ENCODE assay signal across 10 cellular contexts in the genomic region with DNA sequence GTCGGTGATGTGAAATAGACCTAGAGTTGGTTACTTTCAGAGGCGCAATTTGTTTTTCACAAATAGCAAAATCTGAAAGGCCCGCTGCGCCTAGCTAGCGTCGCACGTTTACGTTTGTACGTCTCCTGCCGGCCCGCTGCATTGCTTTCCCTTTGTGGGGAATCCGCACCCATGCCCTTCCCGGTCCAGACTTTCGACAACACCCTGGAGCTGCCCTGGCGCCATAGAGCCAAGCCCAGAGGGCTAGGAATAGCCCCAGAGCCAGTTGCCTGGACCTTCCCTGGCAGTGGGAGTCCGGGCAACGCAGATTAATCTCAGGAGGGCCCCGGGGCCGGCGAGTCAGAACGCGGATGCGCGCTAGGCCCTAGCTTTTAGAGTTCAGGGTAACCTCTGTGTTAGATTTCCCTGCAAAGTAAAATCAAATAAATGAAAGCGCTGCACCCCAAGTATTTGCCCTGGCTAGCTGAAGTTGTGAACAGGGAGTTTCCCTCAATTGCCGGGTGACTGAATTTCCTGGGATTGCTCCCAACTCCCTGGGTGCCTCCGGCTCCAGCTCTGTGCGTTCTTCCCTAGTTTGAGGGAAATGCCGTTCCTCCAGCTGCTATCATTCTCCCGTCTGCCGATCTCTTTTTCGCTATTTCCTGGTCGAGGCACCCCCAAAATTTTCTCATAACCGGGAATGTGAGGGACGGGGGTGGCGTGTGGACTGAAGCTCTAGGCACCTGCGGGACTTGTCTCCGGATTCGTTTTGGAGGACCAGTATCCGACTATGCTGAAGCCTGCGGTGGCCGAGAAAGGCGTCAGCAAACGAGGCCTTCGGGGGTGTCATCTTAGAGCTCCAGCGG. TPM values are rescaled to one million over a fixed set of nuclear protein-coding genes. Genes with fewer than 3 reads are reported as not detected.
A peak's percentile ranks its signal among the peaks of the same experiment; 100 is the strongest.
DNase-seq lines count a peak whose midpoint lies in the region; FAIRE-seq and TF ChIP-seq lines count a peak whose summit lies in the region.
"Had no signal": no experiment of that assay in that cellular context is flagged by ENCODE, and none has a peak within 500 bp of the region (broad histone marks: within the 10 kb centered on the region; RNA-seq: fewer than 3 reads in every experiment).

No MANE protein-coding gene starts in this region.

- H3K23ac ChIP-seq in trophoblast cell (ENCODE audit: low read length) = no peak overlapping the region

- no peak overlapping the region for H4K12ac ChIP-seq in trophoblast cell (ENCODE audit: low read depth, low read length)

- no peak overlapping the region for H4K91ac ChIP-seq in trophoblast cell (ENCODE audit: low read depth, low read length)

- H2AFZ ChIP-seq in endothelial cell of umbilical vein (ENCODE audit: low read depth, low read length) (no peak overlapping the region), trophoblast cell (ENCODE audit: insufficient read depth, low read length, poor library complexity) (no peak overlapping the region)

- H4K20me1 ChIP-seq in endothelial cell of umbilical vein (replicated peaks; ENCODE audit: control insufficient read depth, extremely low read depth, insufficient read depth, low read length) = no peaks in the 10 kb centered on the region

- H3K4me2 ChIP-seq in endothelial cell of umbilical vein (ENCODE audit: insufficient read depth, low read length) = no peak overlapping the region
- H3K4me2 ChIP-seq in trophoblast cell (ENCODE audit: low read length) = peak overlapping the region; percentile 56

- H3K4ac ChIP-seq in trophoblast cell (ENCODE audit: low read depth, low read length) = no peak overlapping the region

- DNase-seq in Calu3 (no peak), endothelial cell of umbilical vein (ENCODE audit: low read depth, low spot score) (no peak), trophoblast cell (no peak), DMS153 (lab: John Stamatoyannopoulos, UW) (no peak), NCI-H146 (lab: John Stamatoyannopoulos, UW) (no peak), T-helper 9 cell (no peak)
- DNase-seq: activated gamma-delta T cell, left colon had no signal

- FAIRE-seq in endothelial cell of umbilical vein (lab: Jason Lieb, UNC) = no peak

- no peaks in the 10 kb centered on the region for H3K36me3 ChIP-seq in endothelial cell of umbilical vein (ENCODE audit: control insufficient read depth in 2 of 2, extremely low read depth in 1 of 2, insufficient read depth in 2 of 2, low read length in 2 of 2)
- H3K36me3 ChIP-seq in trophoblast cell (ENCODE audit: control insufficient read depth in 1 of 2, insufficient read depth in 2 of 2, low read length in 2 of 2) = no peaks in the 10 kb centered on the region

- H3K27ac ChIP-seq in endothelial cell of umbilical vein (ENCODE audit: insufficient read depth, low read depth, low read length) (no peak overlapping the region), trophoblast cell (ENCODE audit: low read depth, low read length) (no peak overlapping the region)

- H2BK120ac ChIP-seq in trophoblast cell (ENCODE audit: insufficient read depth, low read length, poor library complexity) = no peak overlapping the region

- TF ChIP-seq CTCF in Calu3 (IDR thresholded peaks at IDR 0.05; ENCODE audit: unreplicated experiment) (no peak), endothelial cell of umbilical vein (IDR thresholded peaks at IDR 0.05; ENCODE audit: extremely low read depth in 1 of 2, insufficient read depth in 1 of 2, low read depth in 1 of 2, low read length in 2 of 2) (no peak)

- H3K79me2 ChIP-seq in endothelial cell of umbilical vein (ENCODE audit: control insufficient read depth, insufficient read depth, low read length) (no peaks in the 10 kb centered on the region), trophoblast cell (ENCODE audit: control insufficient read depth, insufficient read depth, low read length, poor library complexity) (peaks cover 6% of the 10 kb centered on the region)

- no peak overlapping the region for H3K27ac Mint-ChIP-seq in Calu3 (ENCODE audit: unreplicated experiment)
- H3K27ac Mint-ChIP-seq in IgD-negative memory B cell = peak overlapping the region; percentile 31 to 90 (median 90)

- H4K8ac ChIP-seq in trophoblast cell (ENCODE audit: low read depth, low read length) = no peak overlapping the region

- no peak overlapping the region for H2AK5ac ChIP-seq in trophoblast cell (ENCODE audit: low read length)

- CTCF ChIA-PET in Calu3 (lab: Charles Lee) (no interaction called here), endothelial cell of umbilical vein (lab: Charles Lee) (interaction anchor here (0.7 to 4.2 kb wide), 6 partner anchors 10 to 816 kb away, joined by 3 to 21 read pairs (median 5); no protein-coding TSS in a partner anchor)

- H3K14ac ChIP-seq in trophoblast cell (ENCODE audit: low read length) = no peak overlapping the region

- H3K9me3 Mint-ChIP-seq in Calu3 (ENCODE audit: low read depth, unreplicated experiment) (no peaks in the 10 kb centered on the region), IgD-negative memory B cell (peaks cover 0 to 6% (median 0%) of the 10 kb centered on the region in 3 donors)

- no peak overlapping the region for H2BK5ac ChIP-seq in trophoblast cell (ENCODE audit: low read depth, low read length, poor library complexity)

- H3K9me3 ChIP-seq in endothelial cell of umbilical vein (replicated peaks; ENCODE audit: control insufficient read depth, insufficient read depth, low read length) (no peaks in the 10 kb centered on the region), trophoblast cell (ENCODE audit: insufficient read depth, low read depth, low read length) (no peaks in the 10 kb centered on the region)

- no peaks in the 10 kb centered on the region for H3K9me1 ChIP-seq in endothelial cell of umbilical vein (replicated peaks; ENCODE audit: control insufficient read depth, extremely low read depth, insufficient read depth, low read length)

- H2BK12ac ChIP-seq in trophoblast cell (ENCODE audit: low read length) = no peak overlapping the region

- dilution Hi-C loops in endothelial cell of umbilical vein (cut with MboI; ENCODE audit: extremely low pct_ligation_motif_present, low sequenced_read_pairs) = no loop called here

- WGBS in trophoblast cell (ENCODE audit: extremely low coverage, insufficient coverage, insufficient read length) = no CpG with 5 or more reads among the region's 46 CpGs

- peaks cover 16% of the 10 kb centered on the region for H3K79me1 ChIP-seq in trophoblast cell (ENCODE audit: low read length)

- no peak for TF ChIP-seq POLR2A in endothelial cell of umbilical vein (IDR thresholded peaks at IDR 0.05; ENCODE audit: low read depth, low read length)

- POLR2A ChIA-PET in endothelial cell of umbilical vein (lab: Charles Lee) = no interaction called here

- H3K4me3 Mint-ChIP-seq in Calu3 (ENCODE audit: low read depth, unreplicated experiment) (peak overlapping the region; percentile 73), IgD-negative memory B cell (peak overlapping the region; percentile 5 to 88 (median 63))

- peaks cover 9% of the 10 kb centered on the region for H3K4me1 Mint-ChIP-seq in Calu3 (ENCODE audit: low read depth, unreplicated experiment)
- H3K4me1 Mint-ChIP-seq in IgD-negative memory B cell = peaks cover 0 to 7% (median 5%) of the 10 kb centered on the region in 3 donors

- no TSS peak for BruUV-seq in Calu3 (replicated peaks; lab: Mats Ljungman, UMichigan)
- BruUV-seq in endothelial cell of umbilical vein (replicated peaks; lab: Mats Ljungman, UMichigan) = no TSS peak

- no peak overlapping the region for H3K18ac ChIP-seq in trophoblast cell (ENCODE audit: low read length)

- intact Hi-C loops in Calu3 (cut with micrococcal nuclease; ENCODE audit: unreplicated experiment) (no loop called here), endothelial cell of umbilical vein (cut with micrococcal nuclease) (no loop called here)

- H3K4me3 ChIP-seq in endothelial cell of umbilical vein (replicated peaks in 1 of 3; ENCODE audit: insufficient read depth in 1 of 3, low read depth in 1 of 3, low read length in 3 of 3) (no peak overlapping the region), trophoblast cell (ENCODE audit: low read depth, low read length) (peak overlapping the region; percentile 54)

- H3K9ac ChIP-seq in endothelial cell of umbilical vein (replicated peaks; ENCODE audit: extremely low read depth, insufficient read depth, low read length) (no peak overlapping the region), trophoblast cell (ENCODE audit: low read length) (no peak overlapping the region)

- peaks cover 16% of the 10 kb centered on the region for H3K36me3 Mint-ChIP-seq in Calu3 (ENCODE audit: insufficient read depth, unreplicated experiment)
- H3K36me3 Mint-ChIP-seq in IgD-negative memory B cell = no peaks in the 10 kb centered on the region

- H3K27me3 ChIP-seq in endothelial cell of umbilical vein (ENCODE audit: control insufficient read depth in 2 of 2, insufficient read depth in 2 of 2, low read length in 2 of 2) (peaks cover 88 to 95% of the 10 kb centered on the region in 2 experiments), trophoblast cell (ENCODE audit: insufficient read depth, low read length) (peaks cover 75% of the 10 kb centered on the region)

- H3K4me1 ChIP-seq in endothelial cell of umbilical vein (ENCODE audit: control insufficient read depth, extremely low read depth, insufficient read depth, low read length) (peaks cover 4% of the 10 kb centered on the region), trophoblast cell (ENCODE audit: control insufficient read depth in 1 of 2, insufficient read depth in 2 of 2, low read length in 2 of 2) (peaks cover 9 to 11% of the 10 kb centered on the region in 2 experiments)

- peaks cover 44% of the 10 kb centered on the region for H3K27me3 Mint-ChIP-seq in Calu3 (ENCODE audit: unreplicated experiment)
- H3K27me3 Mint-ChIP-seq in IgD-negative memory B cell = peaks cover 68% of the 10 kb centered on the region

TF ChIP-seq in endothelial cell of umbilical vein, 7 proteins besides CTCF, POLR2A, EP300 and RAD21:
- TF ChIP-seq JUN (IDR thresholded peaks at IDR 0.05; ENCODE audit: borderline replicate concordance, insufficient read depth, insufficient read length, low read depth) (no peak), POLR2AphosphoS5 (IDR thresholded peaks at IDR 0.05; ENCODE audit: insufficient read depth, low read depth, low read length) (no peak), EZH2 (IDR thresholded peaks at IDR 0.05; ENCODE audit: borderline replicate concordance, low read depth, low read length, severe bottlenecking) (peak; percentile 78), GATA2 (IDR thresholded peaks at IDR 0.05; ENCODE audit: insufficient read depth, insufficient read length, low read depth, low read length) (no peak), MYC (IDR thresholded peaks at IDR 0.05; ENCODE audit: low read depth, low read length) (no peak)

RNA-seq across cellular contexts. Expression of a gene that starts 1.2 kb away (rescaled TPM):
- total RNA-seq in Calu3 (2022) (2.3 TPM in 2 replicates), endothelial cell of umbilical vein (not detected in 2 replicates)
- polyA plus RNA-seq in IgD-negative memory B cell (not detected), endothelial cell of umbilical vein (not detected in 2 replicates)
- not detected in 2 replicates for polyA plus RNA-seq in endothelial cell of umbilical vein (2011; cell fraction: cytosol; rRNA removed)
- polyA plus RNA-seq in endothelial cell of umbilical vein (2011; cell fraction: nucleus; rRNA removed) = not detected in 2 replicates
- not detected in 2 replicates for polyA plus RNA-seq in endothelial cell of umbilical vein (2012)
- not detected in 2 replicates for polyA minus RNA-seq in endothelial cell of umbilical vein
- polyA minus RNA-seq in endothelial cell of umbilical vein (2011; cell fraction: cytosol; rRNA and poly(A)+ RNA removed) = not detected
- polyA minus RNA-seq in endothelial cell of umbilical vein (2011; cell fraction: nucleus; rRNA and poly(A)+ RNA removed) = not detected in 2 replicates
- 6.0 and 6.5 TPM in 2 replicates for polyA plus RNA-seq in trophoblast cell (2013)
- total RNA-seq: HT1080, left colon had no signal
